ENCODE assay signal across 8 cellular contexts in the genomic region with DNA sequence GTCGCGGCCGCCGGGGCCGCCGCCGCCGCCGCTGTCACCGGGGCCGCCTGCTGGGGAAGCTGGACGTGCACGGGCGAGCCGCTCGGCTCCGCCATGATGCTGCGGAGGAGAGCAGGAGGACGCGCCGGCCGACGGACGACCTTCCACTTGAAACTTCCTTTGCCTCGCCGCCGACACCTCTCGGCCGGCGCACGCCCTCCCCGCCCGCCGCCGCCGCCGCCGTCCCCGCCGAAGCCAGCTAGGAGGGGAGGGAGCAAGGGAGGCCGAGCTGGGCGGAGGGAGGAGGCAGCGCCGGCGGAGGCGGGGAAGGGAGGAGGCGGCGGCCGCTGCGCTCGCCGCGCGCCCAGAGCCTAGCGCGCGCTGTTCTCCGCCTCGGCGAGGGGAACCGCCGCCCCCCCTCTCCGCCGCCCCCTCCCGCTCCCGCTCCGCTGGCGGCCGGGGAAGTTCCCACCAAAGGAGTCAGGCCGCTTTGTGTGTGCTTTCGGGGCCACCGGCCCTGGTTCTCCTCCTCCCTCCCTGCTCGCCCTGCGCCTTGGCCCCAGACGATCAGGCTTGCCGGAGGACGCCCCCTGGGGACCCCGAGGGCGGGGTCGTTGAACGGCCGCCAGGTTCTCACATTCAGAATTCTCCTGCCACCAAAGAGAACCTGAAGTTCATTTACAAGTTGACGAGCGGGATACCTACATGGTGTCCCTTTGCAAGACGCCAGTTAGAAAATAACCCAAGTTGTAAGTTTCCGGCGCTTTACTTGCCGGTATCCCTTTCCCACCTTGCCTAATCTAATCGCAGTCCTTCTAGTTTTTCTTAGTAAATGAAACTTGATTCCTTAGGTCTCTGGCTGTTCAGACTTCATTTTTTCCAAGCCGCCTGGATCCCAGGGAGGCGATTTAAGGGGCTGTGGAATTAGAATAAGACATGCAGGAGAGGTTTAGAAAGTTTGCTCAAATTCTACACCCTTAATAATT.
DNase-seq lines count a peak whose midpoint lies in the region; ATAC-seq and TF ChIP-seq lines count a peak whose summit lies in the region.

A gene (minus strand): TSS at position 255 of the 965 bp plus-strand sequence. CDS start 160 bp downstream, at position 95.

- H3K4me3 ChIP-seq in choroid plexus epithelial cell (ENCODE audit: low read depth, low read length): peak within 1 kb of the TSS; percentile 75

- peak; percentile 84 for DNase-seq in ACHN
- peak; percentile 69 for DNase-seq in NCI-H345 treated with DMSO at 0.1 percent for 48 hours (lab: John Stamatoyannopoulos, UW; ENCODE audit: unreplicated experiment)
- DNase-seq in activated CD4-positive, alpha-beta T cell treated with anti-CD3 and anti-CD28 coated beads for 1 hour: peak; percentile 61
- DNase-seq in choroid plexus epithelial cell (ENCODE audit: low read depth): peak; percentile 79
- peak; percentile 39 for DNase-seq in kidney glomerular epithelial cell (lab: John Stamatoyannopoulos, UW)
- peak; percentile 49 to 56 for DNase-seq in stimulated activated CD4-positive, alpha-beta T cell treated with anti-CD3 and anti-CD28 coated beads, Interleukin-1b, Interleukin-23, amount 100 ng/mL, for 1 hour (ENCODE audit: low read depth in 2 of 2)

- ATAC-seq in GM18867 (IDR thresholded peaks at IDR 0.05; ENCODE audit: unreplicated experiment): peak; percentile 81
- peak; percentile 64 for ATAC-seq in HG03108 (IDR thresholded peaks at IDR 0.05; ENCODE audit: unreplicated experiment)

- TF ChIP-seq CTCF in choroid plexus epithelial cell (conservative IDR thresholded peaks at IDR 0.05; ENCODE audit: low read depth, low read length): peak; percentile 28

- in situ Hi-C loops in ACHN (cut with HindIII; ENCODE audit: low pct_ligation_motif_present, low pct_unique_long_range_greater_than_20kb, low sequenced_read_pairs): no loop called here

Comparison
In these comparisons a context has a peak if more than half of its experiments do, and no peak if none do; other contexts are left out.
1. Peak in every context shown above with its lines: DNase-seq, ATAC-seq and H3K4me3 ChIP-seq.